In genomic region chr19:45782820-45783785, GRCh38 we compare ENCODE assay signal across 10 cellular contexts. TPM values are rescaled to one million over a fixed set of nuclear protein-coding genes. Genes with fewer than 3 reads are reported as not detected.
DNase-seq lines count a peak whose midpoint lies in the region; ATAC-seq and TF ChIP-seq lines count a peak whose summit lies in the region.
"Had no signal": no experiment of that assay in that cellular context is flagged by ENCODE, and none has a peak within 500 bp of the region (broad histone marks: within the 10 kb centered on the region; RNA-seq: fewer than 3 reads in every experiment).

No MANE protein-coding gene starts in this region.

- H3K4me3 ChIP-seq in dorsolateral prefrontal cortex, result peak overlapping the region in 18 of 59 donors; percentile 6 to 65 (median 58)
- no peak overlapping the region for H3K4me3 ChIP-seq in lung
- H3K4me3 ChIP-seq in WERI-Rb-1 (ENCODE audit: low read depth, low read length), result no peak overlapping the region

- H3K4me1 ChIP-seq in lung (ENCODE audit: control insufficient read depth in 2 of 2, insufficient read depth in 2 of 2, low read length in 2 of 2), result peaks cover 6 to 11% of the 10 kb centered on the region in 2 donors

- H3K9me3 ChIP-seq in lung (ENCODE audit: control insufficient read depth in 2 of 2, insufficient read depth in 1 of 2, low read length in 1 of 2), result peaks cover 0 to 2% of the 10 kb centered on the region in 2 donors
- H3K9me3 ChIP-seq in WERI-Rb-1 (ENCODE audit: severe bottlenecking), result no peaks in the 10 kb centered on the region

- no peaks in the 10 kb centered on the region for H3K27me3 ChIP-seq in dorsolateral prefrontal cortex
- H3K27me3 ChIP-seq in lung (ENCODE audit: control insufficient read depth, insufficient read depth), result no peaks in the 10 kb centered on the region
- no peaks in the 10 kb centered on the region for H3K27me3 ChIP-seq in WERI-Rb-1 (ENCODE audit: insufficient read depth, low read depth, severe bottlenecking)

- TF ChIP-seq CTCF in dorsolateral prefrontal cortex (IDR thresholded peaks at IDR 0.05 in 54 of 56, conservative IDR thresholded peaks at IDR 0.05 in 2 of 56; ENCODE audit: low read depth in 1 of 56, partially characterized antibody in 56 of 56), result no peak
- no peak for TF ChIP-seq CTCF in lung (IDR thresholded peaks at IDR 0.05; ENCODE audit: control extremely low read depth, extremely low read depth)
- TF ChIP-seq CTCF in WERI-Rb-1 (IDR thresholded peaks at IDR 0.05; ENCODE audit: low read depth, low read length), result no peak

- ATAC-seq in lung (ENCODE audit: insufficient read depth, low FRiP score), result no peak
- no peak for ATAC-seq in GM21825 (IDR thresholded peaks at IDR 0.05; ENCODE audit: unreplicated experiment)

- peak; percentile 91 for DNase-seq in M059J (ENCODE audit: low read depth)
- no peak for DNase-seq in dorsolateral prefrontal cortex
- DNase-seq in lung (ENCODE audit: low spot score), result no peak
- peak; percentile 83 for DNase-seq in ureter (ENCODE audit: low spot score)
- no peak for DNase-seq in NCI-H510A (lab: John Stamatoyannopoulos, UW)
- no peak for DNase-seq in occipital lobe (lab: John Stamatoyannopoulos, UW)
- no peak for DNase-seq in WERI-Rb-1
- DNase-seq: effector memory CD4-positive, alpha-beta T cell; stimulated activated CD4-positive, alpha-beta T cell treated with anti-CD3 and anti-CD28 coated beads, Interleukin-1b, Interleukin-23, amount 100 ng/mL, for 48 hours had no signal

- H3K27ac ChIP-seq in dorsolateral prefrontal cortex (peak overlapping the region in 46 of 59 donors; percentile 1 to 86 (median 61)), lung (ENCODE audit: low read depth in 1 of 2, low read length in 1 of 2) (peak overlapping the region; percentile 80 to 96), WERI-Rb-1 (no peak overlapping the region)

- 75 to 76% methylated on average over 26 of the region's 26 CpGs for WGBS in lung, 2 donors

- intact Hi-C loops in dorsolateral prefrontal cortex (cut with DNase I), result no loop called here

- H3K36me3 ChIP-seq in lung (ENCODE audit: control insufficient read depth in 2 of 2, insufficient read depth in 2 of 2, low read length in 2 of 2) (peaks cover 0 to 21% of the 10 kb centered on the region in 2 donors), WERI-Rb-1 (peaks cover 27% of the 10 kb centered on the region)

RNA-seq across cellular contexts. Expression of gene DMPK, which starts 0.8 kb away (rescaled TPM):
- 22.7 and 40.4 TPM in 2 replicates for total RNA-seq in M059J (2014; rRNA removed; shearing (Covaris generic))
- total RNA-seq in dorsolateral prefrontal cortex (100 to 1,000 TPM in 15 of 120 experiments, 10 to 100 TPM in 105; 43.1 to 137 (median 76.3) TPM), lung (10 to 100 TPM; 32.4 to 70.4 TPM), ureter (106 TPM), occipital lobe (16.7 TPM)
- polyA plus RNA-seq in lung, result 10 to 100 TPM; 35.0 to 45.7 TPM

RNA-seq across cellular contexts. Expression of gene DMWD, which starts 9.5 kb away (rescaled TPM):
- total RNA-seq in M059J (2014; rRNA removed; shearing (Covaris generic)), result 16.0 and 38.2 TPM in 2 replicates
- total RNA-seq in dorsolateral prefrontal cortex (100 to 1,000 TPM in 23 of 120 experiments, 10 to 100 TPM in 97; 58.7 to 138 (median 86.8) TPM), lung (10 to 100 TPM; 25.4 to 58.2 TPM), ureter (64.2 TPM), occipital lobe (41.0 TPM)
- 10 to 100 TPM; 21.2 to 28.3 TPM for polyA plus RNA-seq in lung

RNA-seq across cellular contexts. Expression of gene SIX5, which starts 14.1 kb away (rescaled TPM):
- total RNA-seq in M059J (2014; rRNA removed; shearing (Covaris generic)), result 8.7 and 14.8 TPM in 2 replicates
- total RNA-seq in dorsolateral prefrontal cortex, result 10 to 100 TPM in 2 of 120 experiments, 1 to 10 TPM in 118; 1.6 to 14.8 (median 4.3) TPM
- total RNA-seq in lung, result 10 to 100 TPM; 13.5 to 17.4 TPM
- 10 to 100 TPM; 11.7 to 12.7 TPM for polyA plus RNA-seq in lung
- total RNA-seq in ureter, result 18.1 TPM
- 1.2 TPM for total RNA-seq in occipital lobe

RNA-seq across cellular contexts. Expression of gene RSPH6A, which starts 32.0 kb away (rescaled TPM):
- total RNA-seq in M059J (2014; rRNA removed; shearing (Covaris generic)), result not detected in 2 replicates
- total RNA-seq in dorsolateral prefrontal cortex (1 to 10 TPM in 4 of 120 experiments, under 1 TPM in 97, not detected in 19; 0.16 to 2.5 (median 0.35) TPM), lung (under 1 TPM in 1 of 2 donors, not detected in 1; 0.34 TPM), ureter (0.21 TPM), occipital lobe (0.16 TPM)
- polyA plus RNA-seq in lung, result under 1 TPM in 1 of 2 donors, not detected in 1; 0.06 TPM

RNA-seq across cellular contexts. Expression of gene MEIOSIN, which starts 49.9 kb away (rescaled TPM):
- total RNA-seq in M059J (2014; rRNA removed; shearing (Covaris generic)), result 0.25 TPM in 1 of 2 replicates, not detected in the other
- total RNA-seq in dorsolateral prefrontal cortex (under 1 TPM in 3 of 120 experiments, not detected in 117; 0.16 to 0.20 (median 0.18) TPM), lung (not detected), ureter (not detected), occipital lobe (not detected)
- not detected for polyA plus RNA-seq in lung

Comparison
In these comparisons a context has a peak if more than half of its experiments do, and no peak if none do; other contexts are left out.
1. DNase-seq: peak in M059J (single experiment) and ureter (single experiment); none in dorsolateral prefrontal cortex (0 of 10), lung (single experiment), NCI-H510A (single experiment), occipital lobe (single experiment) and WERI-Rb-1 (single experiment).